8 cellular contexts compared by ENCODE assay signal in the genomic region with DNA sequence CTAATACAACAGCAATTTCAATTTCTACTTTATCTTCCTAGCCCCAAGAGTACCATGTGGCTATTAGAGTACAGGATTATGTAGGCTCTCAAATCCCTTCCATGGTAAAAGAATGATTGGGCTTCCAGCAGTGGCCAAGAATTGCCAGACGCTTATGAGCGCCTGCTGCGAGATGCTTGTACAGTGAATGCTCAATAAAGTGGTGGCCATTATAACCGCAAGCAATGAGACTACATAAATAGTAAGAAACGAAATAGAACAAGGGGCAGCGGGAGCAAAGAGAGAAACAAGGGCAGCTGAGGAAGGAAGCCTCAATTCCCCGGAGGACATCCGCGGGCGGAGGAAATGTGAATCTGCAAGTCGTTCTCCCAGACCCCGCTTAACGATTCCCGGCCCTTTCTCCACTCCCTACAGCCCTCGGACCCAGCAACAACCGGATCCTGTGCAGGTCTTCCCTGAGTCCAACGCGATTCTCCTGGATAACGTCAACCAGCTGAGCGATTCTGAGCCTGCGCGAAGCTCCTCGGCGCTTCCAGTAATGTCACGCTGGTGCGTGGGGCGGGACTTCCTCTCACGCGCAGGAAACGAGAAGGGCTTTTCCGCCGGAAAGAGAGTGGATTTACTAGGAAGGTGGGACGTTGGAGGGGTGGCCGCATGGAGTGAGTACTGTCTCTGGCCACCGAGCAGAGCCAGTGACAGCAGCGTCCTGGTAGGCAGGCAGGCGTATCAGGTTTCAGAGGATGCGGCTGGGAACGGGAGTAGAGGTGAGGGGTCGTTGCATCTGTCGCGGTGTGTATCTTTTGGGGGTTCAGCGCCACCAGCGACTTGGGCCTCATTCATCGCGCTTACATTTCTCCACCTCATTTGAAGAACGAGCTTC. TPM values are rescaled to one million over a fixed set of nuclear protein-coding genes. Genes with fewer than 3 reads are reported as not detected.
DNase-seq lines count a peak whose midpoint lies in the region; ATAC-seq and TF ChIP-seq lines count a peak whose summit lies in the region.

No MANE protein-coding gene starts in this region.

- H3K27ac ChIP-seq in hepatocyte, result peak overlapping the region; percentile 95

- WGBS in hepatocyte (ENCODE audit: low lambda C conversion rate, missing lambda C conversion rate), result 1% methylated on average over 47 of the region's 47 CpGs

- no peaks in the 10 kb centered on the region for H3K36me3 ChIP-seq in hepatocyte (replicated peaks; ENCODE audit: insufficient read depth, low read depth)

- H3K9me3 ChIP-seq in hepatocyte (ENCODE audit: low read depth), result no peaks in the 10 kb centered on the region

- peak overlapping the region; percentile 75 for H2AFZ ChIP-seq in hepatocyte

- peak; percentile 77 for ATAC-seq in GM18508 (IDR thresholded peaks at IDR 0.05; ENCODE audit: insufficient read depth, unreplicated experiment)
- peak; percentile 91 for ATAC-seq in HG02981 (IDR thresholded peaks at IDR 0.05; ENCODE audit: unreplicated experiment)
- ATAC-seq in HG03469 (IDR thresholded peaks at IDR 0.05; ENCODE audit: unreplicated experiment), result no peak

- H3K4me1 ChIP-seq in hepatocyte (ENCODE audit: insufficient read depth), result peaks cover 13% of the 10 kb centered on the region

- no peaks in the 10 kb centered on the region for H4K20me1 ChIP-seq in hepatocyte (ENCODE audit: insufficient read depth, poor library complexity, severe bottlenecking)

- peaks cover 42% of the 10 kb centered on the region for H3K79me2 ChIP-seq in hepatocyte

- no peaks in the 10 kb centered on the region for H3K27me3 ChIP-seq in hepatocyte

- H3K4me3 ChIP-seq in hepatocyte, result peak overlapping the region; percentile 31

- no peak for TF ChIP-seq CTCF in hepatocyte (IDR thresholded peaks at IDR 0.05; ENCODE audit: poor library complexity)

- peak overlapping the region; percentile 94 for H3K4me2 ChIP-seq in hepatocyte

- DNase-seq in NCI-H2029 treated with DMSO at 0.1 percent for 48 hours (lab: John Stamatoyannopoulos, UW) (peak; percentile 76), T1000 (lab: John Stamatoyannopoulos, UW) (peak; percentile 82), astrocyte of the hippocampus (ENCODE audit: low read depth, low spot score) (peak; percentile 97), hepatocyte (ENCODE audit: low spot score) (peak; percentile 97), renal cortical epithelial cell (ENCODE audit: low read depth) (peak; percentile 94)

- H3K9me2 ChIP-seq in hepatocyte (replicated peaks; ENCODE audit: insufficient read depth), result no peaks in the 10 kb centered on the region

RNA-seq across cellular contexts. Expression of gene AP3B2, which starts 40.5 kb away (rescaled TPM):
- 2.3 and 4.5 TPM in 2 replicates for total RNA-seq in hepatocyte
- polyA plus RNA-seq in hepatocyte, result 2.9 and 4.1 TPM in 2 replicates
- total RNA-seq in renal cortical epithelial cell, result 0.17 and 1.5 TPM in 2 replicates

RNA-seq across cellular contexts. Expression of gene FSD2, which starts 55.7 kb away (rescaled TPM):
- total RNA-seq in hepatocyte (0.04 TPM in 1 of 2 replicates, not detected in the other), renal cortical epithelial cell (0.17 TPM in 1 of 2 replicates, not detected in the other)
- polyA plus RNA-seq in hepatocyte, result 0.06 and 0.28 TPM in 2 replicates

RNA-seq across cellular contexts. Expression of gene WHAMM, which starts 59.2 kb away (rescaled TPM):
- total RNA-seq in hepatocyte (5.3 and 5.8 TPM in 2 replicates), renal cortical epithelial cell (9.0 and 12.7 TPM in 2 replicates)
- polyA plus RNA-seq in hepatocyte, result 6.5 and 8.0 TPM in 2 replicates
